Comparison of ENCODE assay signal across 19 cellular contexts in the genomic region with DNA sequence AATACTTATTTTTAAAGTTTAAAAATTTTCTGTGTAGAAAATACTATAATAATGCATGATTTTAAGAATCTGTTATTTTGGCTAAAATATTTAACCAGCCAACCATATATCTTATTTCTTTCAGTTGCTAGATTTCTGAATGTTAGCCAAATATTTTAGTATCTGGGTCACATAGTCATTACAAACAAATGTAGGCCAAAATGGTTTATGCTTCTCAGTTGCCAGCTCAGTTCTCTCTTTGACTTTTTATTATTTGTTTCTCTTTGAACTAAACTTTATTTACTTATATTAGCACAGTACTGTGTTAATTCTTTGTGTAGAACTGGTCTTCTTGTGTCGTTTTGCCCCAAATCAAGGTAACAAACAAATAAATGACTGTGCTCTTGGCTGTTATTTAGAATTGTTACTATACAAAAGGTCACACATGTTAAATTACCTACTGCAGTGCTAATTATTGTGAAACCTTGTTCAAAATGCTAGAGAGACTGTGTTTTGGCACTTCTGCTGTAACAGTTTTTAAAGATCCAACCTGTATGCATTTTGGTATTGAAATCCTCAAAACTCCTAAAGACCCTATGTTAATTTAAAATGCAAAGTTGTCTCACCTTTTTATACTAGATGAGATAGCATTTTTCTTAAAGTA. TPM values are rescaled to one million over a fixed set of nuclear protein-coding genes. Genes with fewer than 3 reads are reported as not detected.
DNase-seq lines count a peak whose midpoint lies in the region; ATAC-seq and TF ChIP-seq lines count a peak whose summit lies in the region.
"Had no signal": no experiment of that assay in that cellular context is flagged by ENCODE, and none has a peak within 500 bp of the region (broad histone marks: within the 10 kb centered on the region; RNA-seq: fewer than 3 reads in every experiment).

No MANE protein-coding gene starts in this region.

- H2BK120ac ChIP-seq in IMR-90 (ENCODE audit: low read depth, low read length), result no peak overlapping the region

- H2BK15ac ChIP-seq in IMR-90 (ENCODE audit: low read depth, low read length), result no peak overlapping the region

- peaks cover 2 to 43% of the 10 kb centered on the region in 2 experiments; a peak in 2 of 4 replicates for H3K79me1 ChIP-seq in IMR-90 (ENCODE audit: low read depth in 1 of 2, low read length in 2 of 2)

- peaks cover 9% of the 10 kb centered on the region for H3K36me3 Mint-ChIP-seq in osteocyte (ENCODE audit: unreplicated experiment)

- H3K9me3 Mint-ChIP-seq in osteocyte (ENCODE audit: unreplicated experiment), result no peaks in the 10 kb centered on the region

- no peak overlapping the region for H3K23ac ChIP-seq in IMR-90 (ENCODE audit: low read depth, low read length)

- dilution Hi-C loops in IMR-90 (cut with HindIII; ENCODE audit: low sequenced_read_pairs, unreplicated experiment), result no loop called here

- intact Hi-C loops in IMR-90 (cut with micrococcal nuclease) (no loop called here), upper lobe of right lung (cut with DNase I) (no loop called here)

- H4K8ac ChIP-seq in IMR-90 (ENCODE audit: low read depth in 2 of 2, low read length in 2 of 2), result no peak overlapping the region

- peaks cover 9% of the 10 kb centered on the region for H3K9me1 ChIP-seq in IMR-90 (ENCODE audit: insufficient read depth, low read length)

- peaks cover 16% of the 10 kb centered on the region for H3K9me3 ChIP-seq in AG04450 (ENCODE audit: control insufficient read depth, insufficient read depth, low read length)
- peaks cover 9% of the 10 kb centered on the region for H3K9me3 ChIP-seq in IMR-90 (ENCODE audit: control insufficient read depth, insufficient read depth, low read length)
- no peaks in the 10 kb centered on the region for H3K9me3 ChIP-seq in upper lobe of right lung

- WGBS in IMR-90 (ENCODE audit: extremely low coverage in 2 of 2, insufficient read length in 1 of 2), 2 experiments, result no CpG with 5 or more reads among the region's 1 CpG

- H3K27ac Mint-ChIP-seq in osteocyte (ENCODE audit: unreplicated experiment), result peak overlapping the region; percentile 23

- no peak overlapping the region for H3K4ac ChIP-seq in IMR-90 (ENCODE audit: low read depth, low read length)

- BruUV-seq in IMR-90 (replicated peaks; lab: Mats Ljungman, UMichigan), result no TSS peak

- ATAC-seq in IMR-90 (ENCODE audit: low read depth) (peak; percentile 64), upper lobe of right lung (no peak), HG03196 (IDR thresholded peaks at IDR 0.05; ENCODE audit: unreplicated experiment) (no peak), GM18511 (IDR thresholded peaks at IDR 0.05; ENCODE audit: unreplicated experiment) (no peak)
- ATAC-seq: left lung; naive thymus-derived CD8-positive, alpha-beta T cell; right cardiac atrium had no signal

- H4K5ac ChIP-seq in IMR-90 (ENCODE audit: low read depth, low read length), result peak overlapping the region; percentile 63; the same call in 1 of the 2 replicates

- peak overlapping the region; percentile 81 for H3K4me2 ChIP-seq in IMR-90 (ENCODE audit: low read depth, low read length)

- peaks cover 23% of the 10 kb centered on the region for H3K36me3 ChIP-seq in IMR-90 (ENCODE audit: control insufficient read depth, insufficient read depth, low read length)
- H3K36me3 ChIP-seq in upper lobe of right lung, result no peaks in the 10 kb centered on the region

- TF ChIP-seq POLR2A in IMR-90 (IDR thresholded peaks at IDR 0.05; ENCODE audit: low read depth, low read length), result no peak

- no peak overlapping the region for H2AK5ac ChIP-seq in IMR-90 (ENCODE audit: low read depth, low read length)

- peaks cover 35% of the 10 kb centered on the region for H3K4me1 Mint-ChIP-seq in osteocyte (ENCODE audit: unreplicated experiment)

- no peaks in the 10 kb centered on the region for H3K27me3 ChIP-seq in AG04450 (ENCODE audit: control insufficient read depth, insufficient read depth, low read length)
- H3K27me3 ChIP-seq in IMR-90 (ENCODE audit: control insufficient read depth, insufficient read depth, low read length), result no peaks in the 10 kb centered on the region
- no peaks in the 10 kb centered on the region for H3K27me3 ChIP-seq in upper lobe of right lung
- H3K27me3 ChIP-seq: left lung, tibial nerve had no signal

- no peak overlapping the region for H3K27ac ChIP-seq in AG04450 (ENCODE audit: low read depth, low read length)
- H3K27ac ChIP-seq in IMR-90 (ENCODE audit: insufficient read depth, low read length), result no peak overlapping the region
- no peak overlapping the region for H3K27ac ChIP-seq in upper lobe of right lung
- H3K27ac ChIP-seq: left lung, RWPE1, tibial nerve had no signal

- POLR2A ChIA-PET in AG04450 (lab: Yijun Ruan, JAX) (no interaction called here), IMR-90 (lab: Charles Lee; ENCODE audit: unreplicated experiment) (no interaction called here)

- H2AK9ac ChIP-seq in IMR-90 (replicated peaks; ENCODE audit: low read depth, low read length, poor library complexity), result no peak overlapping the region

- peaks cover 82% of the 10 kb centered on the region for H4K20me1 ChIP-seq in IMR-90 (ENCODE audit: insufficient read depth, low read length)

- no peak overlapping the region for H3K18ac ChIP-seq in IMR-90 (ENCODE audit: low read depth, low read length)

- no peak for TF ChIP-seq CTCF in AG04450 (IDR thresholded peaks at IDR 0.05; ENCODE audit: low read depth, low read length)
- no peak for TF ChIP-seq CTCF in IMR-90 (conservative IDR thresholded peaks at IDR 0.05; ENCODE audit: low read depth, low read length)
- no peak for TF ChIP-seq CTCF in osteocyte (IDR thresholded peaks at IDR 0.05)
- TF ChIP-seq CTCF in upper lobe of right lung (IDR thresholded peaks at IDR 0.05), result no peak

- H3K14ac ChIP-seq in IMR-90 (replicated peaks; ENCODE audit: low read depth, low read length), result no peak overlapping the region

- no peak overlapping the region for H3K4me3 ChIP-seq in AG04450 (ENCODE audit: low read depth, low read length)
- no peak overlapping the region for H3K4me3 ChIP-seq in IMR-90 (ENCODE audit: insufficient read depth, low read depth, low read length)
- H3K4me3 ChIP-seq in upper lobe of right lung, result no peak overlapping the region
- H3K4me3 ChIP-seq: left lung, tibial nerve had no signal

- H3K9ac ChIP-seq in IMR-90 (ENCODE audit: low read depth, low read length), result no peak overlapping the region

- no peak overlapping the region for H3K56ac ChIP-seq in IMR-90 (ENCODE audit: extremely low read depth, insufficient read depth, low read length)

- CTCF ChIA-PET in AG04450 (lab: Charles Lee) (interaction anchor here (1.1 kb wide), 1 partner anchor 575 kb away, joined by 3 read pairs; no protein-coding TSS in a partner anchor), IMR-90 (lab: Yijun Ruan, JAX) (interaction anchor here (1.3 kb wide), 1 partner anchor 13 kb away, joined by 3 read pairs; no protein-coding TSS in a partner anchor)

- no peak overlapping the region for H2BK20ac ChIP-seq in IMR-90 (ENCODE audit: low read depth, low read length)

- DNase-seq in AG04450 (ENCODE audit: low read depth, low spot score), result peak; percentile 13
- DNase-seq in IMR-90, result peak; percentile 52
- peak; percentile 36 for DNase-seq in epidermal melanocyte (ENCODE audit: insufficient read length, low spot score)
- DNase-seq in osteocyte (ENCODE audit: extremely low spot score, unreplicated experiment), result no peak
- DNase-seq in upper lobe of right lung, result no peak
- no peak for DNase-seq in activated CD8-positive, alpha-beta memory T cell treated with anti-CD3 and anti-CD28 coated beads, Interleukin-2, amount 50 U/mL, for 4 hours
- DNase-seq: activated effector memory CD4-positive, alpha-beta T cell treated with anti-CD3 and anti-CD28 coated beads, Interleukin-2, amount 50 U/mL, for 16 hours; COR-L47; left lung; naive thymus-derived CD8-positive, alpha-beta T cell; NCI-H1092 treated with DMSO at 0.1 percent for 48 hours; NCI-H2171; right cardiac atrium; stimulated activated CD4-positive, alpha-beta T cell treated with anti-CD3 and anti-CD28 coated beads, Interleukin-4, amount 100 ng/mL, for 4 hours had no signal

- H4K91ac ChIP-seq in IMR-90 (ENCODE audit: insufficient read depth, low read depth, low read length), result no peak overlapping the region

- H3K4me1 ChIP-seq in IMR-90 (ENCODE audit: control insufficient read depth, insufficient read depth, low read length) (peaks cover 4% of the 10 kb centered on the region), upper lobe of right lung (peaks cover 17% of the 10 kb centered on the region)

- H2AFZ ChIP-seq in IMR-90 (replicated peaks; ENCODE audit: low read length, poor library complexity), result no peak overlapping the region

- peak overlapping the region; percentile 16 for H2BK5ac ChIP-seq in IMR-90 (ENCODE audit: low read depth, low read length, poor library complexity, severe bottlenecking)

- in situ Hi-C loops in IMR-90 (cut with MboI; ENCODE audit: low sequenced_read_pairs), result no loop called here

- no peaks in the 10 kb centered on the region for H3K27me3 Mint-ChIP-seq in osteocyte (ENCODE audit: unreplicated experiment)
- H3K27me3 Mint-ChIP-seq: brain; naive thymus-derived CD8-positive, alpha-beta T cell had no signal

- peak overlapping the region; percentile 14 for H3K4me3 Mint-ChIP-seq in osteocyte (ENCODE audit: unreplicated experiment)
- H3K4me3 Mint-ChIP-seq: brain; naive thymus-derived CD8-positive, alpha-beta T cell had no signal

- no peak for TF ChIP-seq RAD21 in IMR-90 (IDR thresholded peaks at IDR 0.05; ENCODE audit: low read length)

TF ChIP-seq in IMR-90, 13 proteins besides CTCF, POLR2A, EP300 and RAD21:
- 0 out of 2 replicates have a peak, but pooled peaks have one; percentile 12 for TF ChIP-seq CEBPB (IDR thresholded peaks at IDR 0.05; ENCODE audit: low read depth, low read length)
- TF ChIP-seq, protein P1, sequence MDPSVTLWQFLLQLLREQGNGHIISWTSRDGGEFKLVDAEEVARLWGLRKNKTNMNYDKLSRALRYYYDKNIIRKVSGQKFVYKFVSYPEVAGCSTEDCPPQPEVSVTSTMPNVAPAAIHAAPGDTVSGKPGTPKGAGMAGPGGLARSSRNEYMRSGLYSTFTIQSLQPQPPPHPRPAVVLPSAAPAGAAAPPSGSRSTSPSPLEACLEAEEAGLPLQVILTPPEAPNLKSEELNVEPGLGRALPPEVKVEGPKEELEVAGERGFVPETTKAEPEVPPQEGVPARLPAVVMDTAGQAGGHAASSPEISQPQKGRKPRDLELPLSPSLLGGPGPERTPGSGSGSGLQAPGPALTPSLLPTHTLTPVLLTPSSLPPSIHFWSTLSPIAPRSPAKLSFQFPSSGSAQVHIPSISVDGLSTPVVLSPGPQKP (IDR thresholded peaks at IDR 0.05; ENCODE audit: borderline replicate concordance, low read depth, low read length), result no peak

RNA-seq across cellular contexts. Expression of a gene that starts 39.8 kb away (rescaled TPM):
- polyA plus RNA-seq in AG04450 (2011; rRNA removed), result 128 and 154 TPM in 2 replicates
- 224 and 338 TPM in 2 replicates for polyA minus RNA-seq in AG04450 (2011; rRNA and poly(A)+ RNA removed)
- total RNA-seq in IMR-90 (2012; rRNA removed), result 108 and 139 TPM in 2 replicates
- 21.7 and 23.7 TPM in 2 replicates for polyA plus RNA-seq in IMR-90 (2012; rRNA removed)
- 5.6 and 6.0 TPM in 2 replicates for polyA plus RNA-seq in IMR-90 (2012; cell fraction: cytosol; rRNA removed)
- 8.5 and 80.1 TPM in 2 replicates for polyA plus RNA-seq in IMR-90 (2012; cell fraction: nucleus; rRNA removed; ENCODE audit: low replicate concordance)
- 51.1 and 54.4 TPM in 2 replicates for total RNA-seq in osteocyte
- 55.2 TPM for total RNA-seq in upper lobe of right lung

Comparison
In these comparisons a context has a peak if more than half of its experiments do, and no peak if none do; other contexts are left out.
1. DNase-seq: peak in AG04450 (single experiment), IMR-90 (single experiment) and epidermal melanocyte (single experiment); none in osteocyte (single experiment), upper lobe of right lung (single experiment) and activated CD8-positive, alpha-beta memory T cell treated with anti-CD3 and anti-CD28 coated beads, Interleukin-2, amount 50 U/mL, for 4 hours (single experiment).